ENCODE assay signal across 9 cellular contexts in genomic region chr15:89451846-89452245, GRCh38. TPM values are rescaled to one million over a fixed set of nuclear protein-coding genes. Genes with fewer than 3 reads are reported as not detected.
"Had no signal": no experiment of that assay in that cellular context is flagged by ENCODE, and none has a peak within 500 bp of the region (broad histone marks: within the 10 kb centered on the region; RNA-seq: fewer than 3 reads in every experiment).

No MANE protein-coding gene starts in this region.

- DNase-seq: GM23248, GOT3, H7, KBM-7 had no signal

- H3K27ac ChIP-seq: GM23248, HL-60, KMS-11 had no signal

- H3K4me3 ChIP-seq: GM23248, HAP-1 had no signal

- H3K4me1 ChIP-seq: HAP-1 had no signal

- H3K36me3 ChIP-seq: HAP-1 had no signal

- H3K36me3 Mint-ChIP-seq: IgD-negative memory B cell had no signal

- H3K4me3 Mint-ChIP-seq: IgD-negative memory B cell had no signal

- H3K27ac Mint-ChIP-seq: IgD-negative memory B cell had no signal

- H3K9me3 ChIP-seq: HAP-1 had no signal

- H3K4me1 Mint-ChIP-seq: IgD-negative memory B cell had no signal

- ATAC-seq: HepG2 had no signal

RNA-seq across cellular contexts. Expression of gene RHCG, which starts 44.5 kb away (rescaled TPM):
- polyA plus RNA-seq: GM23248, HepG2, IgD-negative memory B cell had no signal
